12 cellular contexts compared by ENCODE assay signal in the genomic region with DNA sequence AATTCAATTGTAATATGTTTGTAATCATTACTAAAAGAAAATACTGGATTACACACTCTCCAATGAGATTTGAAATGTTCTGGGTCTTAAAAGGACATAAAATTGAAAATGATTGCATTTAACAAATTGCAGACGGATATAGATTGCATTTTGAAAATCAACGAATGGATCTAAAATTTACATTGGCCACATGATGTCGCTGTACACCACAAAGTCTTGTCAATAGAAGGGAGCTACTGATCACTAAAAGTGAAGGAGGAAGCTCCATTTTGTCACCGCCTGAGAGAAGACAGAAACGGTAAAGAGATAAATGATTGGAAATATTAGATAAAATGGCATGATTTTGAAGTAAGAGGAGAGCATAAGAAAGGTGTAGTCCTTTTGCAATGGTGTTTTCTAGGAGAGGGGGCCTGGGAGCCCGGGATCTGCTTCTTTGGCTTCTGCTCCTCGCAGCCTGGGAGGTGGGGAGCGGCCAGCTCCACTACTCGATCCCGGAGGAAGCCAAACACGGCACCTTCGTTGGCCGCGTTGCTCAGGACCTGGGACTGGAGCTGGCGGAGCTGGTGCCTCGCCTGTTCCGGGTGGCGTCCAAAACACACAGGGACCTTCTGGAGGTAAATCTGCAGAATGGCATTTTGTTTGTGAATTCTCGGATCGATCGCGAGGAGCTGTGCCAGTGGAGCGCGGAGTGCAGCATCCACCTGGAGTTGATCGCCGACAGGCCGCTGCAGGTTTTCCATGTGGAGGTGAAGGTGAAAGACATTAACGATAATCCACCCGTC. TPM values are rescaled to one million over a fixed set of nuclear protein-coding genes. Genes with fewer than 3 reads are reported as not detected.
A peak's percentile ranks its signal among the peaks of the same experiment; 100 is the strongest.
DNase-seq lines count a peak whose midpoint lies in the region; ATAC-seq and TF ChIP-seq lines count a peak whose summit lies in the region.
"Had no signal": no experiment of that assay in that cellular context is flagged by ENCODE, and none has a peak within 500 bp of the region (broad histone marks: within the 10 kb centered on the region; RNA-seq: fewer than 3 reads in every experiment).

PCDHA1 (plus strand) TSS at position 236 of the 782 bp plus-strand sequence.

- DNase-seq in NCI-H1417 (lab: John Stamatoyannopoulos, UW) = peak in 2 of 3 experiments; percentile 0 to 14
- no peak for DNase-seq in NCI-H1417 treated with DMSO at 0.1 percent for 48 hours (lab: John Stamatoyannopoulos, UW)
- peak; percentile 37 for DNase-seq in NAMALWA (ENCODE audit: low spot score)
- DNase-seq in SK-N-DZ (ENCODE audit: low spot score) = peak; percentile 51
- peak; percentile 23 for DNase-seq in midbrain (lab: John Stamatoyannopoulos, UW)
- DNase-seq in Peyer's patch = no peak
- no peak for DNase-seq in activated naive CD4-positive, alpha-beta T cell treated with anti-CD3 and anti-CD28 coated beads for 36 hours
- DNase-seq: immature natural killer cell, T-helper 1 cell had no signal

- H3K36me3 Mint-ChIP-seq in activated naive CD4-positive, alpha-beta T cell treated with anti-CD3 and anti-CD28 coated beads for 36 hours (ENCODE audit: low read depth) = peaks cover 19% of the 10 kb centered on the region

- H3K4me1 Mint-ChIP-seq in activated naive CD4-positive, alpha-beta T cell treated with anti-CD3 and anti-CD28 coated beads for 36 hours (ENCODE audit: low read depth) = no peaks in the 10 kb centered on the region
- H3K4me1 Mint-ChIP-seq: immature natural killer cell had no signal

- H3K27me3 Mint-ChIP-seq in activated naive CD4-positive, alpha-beta T cell treated with anti-CD3 and anti-CD28 coated beads for 36 hours (ENCODE audit: low read depth) = peaks cover 37% of the 10 kb centered on the region

- no peaks in the 10 kb centered on the region for H3K36me3 ChIP-seq in Peyer's patch
- H3K36me3 ChIP-seq: ascending aorta had no signal

- no peak for TF ChIP-seq POLR2A in Peyer's patch (IDR thresholded peaks at IDR 0.05)

- TF ChIP-seq CTCF in Peyer's patch (IDR thresholded peaks at IDR 0.05) = no peak

- H3K4me3 ChIP-seq in Peyer's patch = no peak within 1 kb of the TSS
- H3K4me3 ChIP-seq: ascending aorta had no signal

- H3K4me3 Mint-ChIP-seq in activated naive CD4-positive, alpha-beta T cell treated with anti-CD3 and anti-CD28 coated beads for 36 hours = no peak within 1 kb of the TSS

- no peaks in the 10 kb centered on the region for H3K27me3 ChIP-seq in Peyer's patch
- H3K27me3 ChIP-seq: ascending aorta had no signal

- CTCF ChIA-PET in activated naive CD4-positive, alpha-beta T cell treated with anti-CD3 and anti-CD28 coated beads for 36 hours (lab: Charles Lee) = interaction anchor here (0.6 to 1.1 kb wide), 3 partner anchors 28 to 275 kb away, joined by 3 to 7 read pairs (median 5); no protein-coding TSS in a partner anchor

- intact Hi-C loops in activated naive CD4-positive, alpha-beta T cell treated with anti-CD3 and anti-CD28 coated beads for 36 hours (cut with micrococcal nuclease) = no loop called here

- no peaks in the 10 kb centered on the region for H3K4me1 ChIP-seq in Peyer's patch
- H3K4me1 ChIP-seq: ascending aorta had no signal

- ATAC-seq in HG03342 (IDR thresholded peaks at IDR 0.05; ENCODE audit: unreplicated experiment) = no peak

- peaks cover 0 to 39% (median 16%) of the 10 kb centered on the region in 4 donors for H3K9me3 ChIP-seq in Peyer's patch

- H3K27ac ChIP-seq in Peyer's patch = no peak within 1 kb of the TSS
- H3K27ac ChIP-seq: ascending aorta had no signal

- peaks cover 45% of the 10 kb centered on the region for H3K9me3 Mint-ChIP-seq in activated naive CD4-positive, alpha-beta T cell treated with anti-CD3 and anti-CD28 coated beads for 36 hours

- H3K27ac Mint-ChIP-seq in activated naive CD4-positive, alpha-beta T cell treated with anti-CD3 and anti-CD28 coated beads for 36 hours = no peak within 1 kb of the TSS
- H3K27ac Mint-ChIP-seq: immature natural killer cell had no signal

RNA-seq across cellular contexts. Expression of gene PCDHA1, which starts in this region (rescaled TPM):
- polyA plus RNA-seq in SK-N-DZ (2014; cell fraction: cytosol; rRNA removed) = 1.3 and 1.4 TPM in 2 replicates
- 0.59 and 1.2 TPM in 2 replicates for polyA plus RNA-seq in SK-N-DZ (2014; cell fraction: nucleus; rRNA removed)
- not detected for total RNA-seq in Peyer's patch
- total RNA-seq in activated naive CD4-positive, alpha-beta T cell treated with anti-CD3 and anti-CD28 coated beads for 36 hours = not detected
- total RNA-seq: ascending aorta, endothelial cell of umbilical vein had no signal
- polyA plus RNA-seq: immature natural killer cell had no signal

Comparison
In these comparisons a context has a peak if more than half of its experiments do, and no peak if none do; other contexts are left out.
1. DNase-seq: peak in NCI-H1417 (2 of 3), NAMALWA (single experiment), SK-N-DZ (single experiment) and midbrain (single experiment); none in NCI-H1417 treated with DMSO at 0.1 percent for 48 hours (single experiment), Peyer's patch (0 of 3) and activated naive CD4-positive, alpha-beta T cell treated with anti-CD3 and anti-CD28 coated beads for 36 hours (single experiment).